Comparison of ENCODE assay signal across 1 cellular context in the genomic region with DNA sequence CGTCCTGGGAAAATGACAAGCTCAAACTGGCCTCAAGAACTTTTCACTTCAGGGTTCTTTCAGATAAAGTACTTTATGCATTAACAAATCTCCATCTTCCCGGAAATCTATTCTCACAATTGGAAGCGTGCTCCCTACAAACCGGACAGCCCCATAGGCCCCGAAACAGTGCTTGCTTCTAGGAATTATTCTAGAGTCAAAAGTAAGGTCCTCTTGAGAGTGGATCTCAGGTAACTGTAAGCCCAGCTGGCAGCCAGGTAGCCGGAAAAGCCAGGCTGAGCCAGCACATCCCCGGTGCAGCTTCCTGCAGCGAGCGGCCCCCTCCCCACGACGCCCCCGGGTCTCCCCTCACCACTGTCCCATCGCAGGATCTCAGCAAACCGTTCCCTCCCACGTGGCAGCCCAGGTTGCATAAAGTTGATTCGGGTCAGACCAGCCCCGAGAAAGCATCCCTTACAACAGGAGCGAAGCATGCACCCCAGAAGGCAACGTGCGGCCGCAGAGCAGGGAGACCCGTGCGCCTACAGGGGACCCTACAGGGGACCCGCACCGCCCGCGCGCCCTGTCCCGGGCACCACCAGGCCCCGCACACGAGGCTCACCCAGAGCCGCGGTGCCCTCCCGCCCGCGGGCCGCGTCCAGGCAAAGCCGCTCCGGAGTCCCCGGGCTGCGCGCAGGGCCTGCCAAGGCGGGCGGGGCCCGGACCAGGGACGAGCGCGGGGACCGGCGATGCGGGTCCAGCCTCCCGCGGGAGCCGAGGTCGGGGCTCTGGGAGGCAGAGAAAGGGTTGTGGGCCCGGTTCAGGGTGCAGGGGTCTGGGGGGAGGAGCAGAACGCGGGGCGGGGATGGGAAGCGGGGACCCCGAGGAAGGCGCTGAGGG.
A peak's percentile ranks its signal among the peaks of the same experiment; 100 is the strongest.
TF ChIP-seq lines count a peak whose summit lies in the region.

No MANE protein-coding gene starts in this region.

TF ChIP-seq in HCT116, 20 proteins besides CTCF, POLR2A, EP300 and RAD21:
- TF ChIP-seq, protein P1, sequence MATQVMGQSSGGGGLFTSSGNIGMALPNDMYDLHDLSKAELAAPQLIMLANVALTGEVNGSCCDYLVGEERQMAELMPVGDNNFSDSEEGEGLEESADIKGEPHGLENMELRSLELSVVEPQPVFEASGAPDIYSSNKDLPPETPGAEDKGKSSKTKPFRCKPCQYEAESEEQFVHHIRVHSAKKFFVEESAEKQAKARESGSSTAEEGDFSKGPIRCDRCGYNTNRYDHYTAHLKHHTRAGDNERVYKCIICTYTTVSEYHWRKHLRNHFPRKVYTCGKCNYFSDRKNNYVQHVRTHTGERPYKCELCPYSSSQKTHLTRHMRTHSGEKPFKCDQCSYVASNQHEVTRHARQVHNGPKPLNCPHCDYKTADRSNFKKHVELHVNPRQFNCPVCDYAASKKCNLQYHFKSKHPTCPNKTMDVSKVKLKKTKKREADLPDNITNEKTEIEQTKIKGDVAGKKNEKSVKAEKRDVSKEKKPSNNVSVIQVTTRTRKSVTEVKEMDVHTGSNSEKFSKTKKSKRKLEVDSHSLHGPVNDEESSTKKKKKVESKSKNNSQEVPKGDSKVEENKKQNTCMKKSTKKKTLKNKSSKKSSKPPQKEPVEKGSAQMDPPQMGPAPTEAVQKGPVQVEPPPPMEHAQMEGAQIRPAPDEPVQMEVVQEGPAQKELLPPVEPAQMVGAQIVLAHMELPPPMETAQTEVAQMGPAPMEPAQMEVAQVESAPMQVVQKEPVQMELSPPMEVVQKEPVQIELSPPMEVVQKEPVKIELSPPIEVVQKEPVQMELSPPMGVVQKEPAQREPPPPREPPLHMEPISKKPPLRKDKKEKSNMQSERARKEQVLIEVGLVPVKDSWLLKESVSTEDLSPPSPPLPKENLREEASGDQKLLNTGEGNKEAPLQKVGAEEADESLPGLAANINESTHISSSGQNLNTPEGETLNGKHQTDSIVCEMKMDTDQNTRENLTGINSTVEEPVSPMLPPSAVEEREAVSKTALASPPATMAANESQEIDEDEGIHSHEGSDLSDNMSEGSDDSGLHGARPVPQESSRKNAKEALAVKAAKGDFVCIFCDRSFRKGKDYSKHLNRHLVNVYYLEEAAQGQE (IDR thresholded peaks at IDR 0.05; ENCODE audit: low read depth): no peak
- peak; percentile 55; the same call in 1 of the 2 replicates for TF ChIP-seq ZFX (IDR thresholded peaks at IDR 0.05)
